ENCODE assay signal across 22 cellular contexts in the genomic region with DNA sequence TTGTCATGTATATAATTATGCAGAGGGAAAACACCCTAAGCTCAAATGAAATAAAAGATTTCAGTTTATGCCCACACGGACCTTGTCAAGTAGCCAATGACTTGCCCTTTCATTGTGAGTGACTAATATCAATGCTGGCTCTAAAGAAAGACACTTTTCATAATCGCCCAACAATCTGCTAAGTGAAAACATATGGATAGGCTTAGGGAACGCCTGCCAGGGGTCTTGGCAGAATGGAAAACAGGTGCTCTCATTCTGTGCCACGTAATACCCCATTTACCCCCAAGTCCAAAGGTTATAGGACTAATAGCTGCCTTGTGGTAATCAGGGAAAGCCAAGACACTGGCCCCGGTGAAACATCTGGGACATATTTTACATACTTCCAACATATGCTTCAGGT.
A peak's percentile ranks its signal among the peaks of the same experiment; 100 is the strongest.
DNase-seq lines count a peak whose midpoint lies in the region; ATAC-seq, FAIRE-seq and TF ChIP-seq lines count a peak whose summit lies in the region.
"Had no signal": no experiment of that assay in that cellular context is flagged by ENCODE, and none has a peak within 500 bp of the region (broad histone marks: within the 10 kb centered on the region; RNA-seq: fewer than 3 reads in every experiment).

No MANE protein-coding gene starts in this region.

- no peak overlapping the region for H3K27ac Mint-ChIP-seq in astrocyte (ENCODE audit: unreplicated experiment)
- H3K27ac Mint-ChIP-seq: immature natural killer cell had no signal

- 50 to 53% methylated on average over 5 of the region's 5 CpGs for WGBS in body of pancreas, 2 donors

- no peak for ATAC-seq in body of pancreas
- no peak for ATAC-seq in GM21528 (IDR thresholded peaks at IDR 0.05; ENCODE audit: low FRiP score, unreplicated experiment)
- ATAC-seq: esophagus mucosa, heart right ventricle had no signal

- no peak overlapping the region for H3K27ac ChIP-seq in astrocyte (ENCODE audit: low read depth, low read length)
- no peak overlapping the region for H3K27ac ChIP-seq in osteoblast (ENCODE audit: low read depth, low read length)
- no peak overlapping the region for H3K27ac ChIP-seq in body of pancreas
- H3K27ac ChIP-seq: adrenal gland, C4-2B, heart right ventricle, neutrophil, spleen, vagina had no signal

- H2AFZ ChIP-seq in astrocyte (ENCODE audit: low read depth, low read length): no peak overlapping the region
- no peak overlapping the region for H2AFZ ChIP-seq in osteoblast (ENCODE audit: low read length)

- no peak for FAIRE-seq in astrocyte (lab: Jason Lieb, UNC)
- FAIRE-seq: RCC 7860 had no signal

- TF ChIP-seq POLR2A in body of pancreas (IDR thresholded peaks at IDR 0.05): no peak

- intact Hi-C loops in body of pancreas (cut with DNase I): no loop called here

- DNase-seq in NCI-H2171 treated with DMSO at 0.1 percent for 48 hours (lab: John Stamatoyannopoulos, UW): peak; percentile 15
- DNase-seq in NCI-H2171 (lab: John Stamatoyannopoulos, UW): no peak
- peak; percentile 32 for DNase-seq in NCI-H146 treated with DMSO at 0.1 percent for 48 hours (lab: John Stamatoyannopoulos, UW; ENCODE audit: unreplicated experiment)
- DNase-seq in astrocyte (ENCODE audit: low read depth): peak; percentile 43
- no peak for DNase-seq in osteoblast (ENCODE audit: insufficient read length, low spot score, missing footprints)
- no peak for DNase-seq in body of pancreas
- DNase-seq in AG08396 (ENCODE audit: low spot score): no peak
- DNase-seq: activated CD4-positive, alpha-beta T cell treated with anti-CD3 and anti-CD28 coated beads for 4 hours; adrenal gland; heart right ventricle; immature natural killer cell; KG1; NCI-H1105; NK-92 treated with Interleukin-12 subunit alpha and Interleukin-12 subunit beta, amount 100 ng/mL, for 24 hours; spleen; stimulated activated CD4-positive, alpha-beta T cell treated with anti-CD3 and anti-CD28 coated beads, Interleukin-4, amount 100 ng/mL, for 4 hours had no signal

- no peak for TF ChIP-seq CTCF in astrocyte (IDR thresholded peaks at IDR 0.05; ENCODE audit: insufficient read depth, low read depth, low read length)
- TF ChIP-seq CTCF in osteoblast (IDR thresholded peaks at IDR 0.05; ENCODE audit: extremely low read depth, low read depth, low read length): no peak
- TF ChIP-seq CTCF in body of pancreas (IDR thresholded peaks at IDR 0.05): no peak

- no peak overlapping the region for H3K9ac ChIP-seq in astrocyte (ENCODE audit: low read length)

- H3K9me3 Mint-ChIP-seq in astrocyte (ENCODE audit: unreplicated experiment): peaks cover 2% of the 10 kb centered on the region
- H3K9me3 Mint-ChIP-seq: immature natural killer cell had no signal

- H3K4me1 Mint-ChIP-seq in astrocyte (ENCODE audit: low read depth, unreplicated experiment): peaks cover 2% of the 10 kb centered on the region
- H3K4me1 Mint-ChIP-seq: immature natural killer cell had no signal

- peak overlapping the region; percentile 37 for H3K4me2 ChIP-seq in astrocyte (ENCODE audit: low read length)
- peak overlapping the region; percentile 14 for H3K4me2 ChIP-seq in osteoblast (ENCODE audit: insufficient read depth, low read length)

- peaks cover 5% of the 10 kb centered on the region for H3K4me1 ChIP-seq in astrocyte (ENCODE audit: insufficient read depth, low read length)
- no peaks in the 10 kb centered on the region for H3K4me1 ChIP-seq in osteoblast (ENCODE audit: insufficient read depth, low read length)
- H3K4me1 ChIP-seq in body of pancreas: no peaks in the 10 kb centered on the region
- H3K4me1 ChIP-seq: adrenal gland, heart right ventricle, spleen had no signal

- H4K20me1 ChIP-seq in astrocyte (ENCODE audit: insufficient read depth, low read length) (no peaks in the 10 kb centered on the region), osteoblast (ENCODE audit: insufficient read depth, low read length) (no peaks in the 10 kb centered on the region)

- H3K36me3 Mint-ChIP-seq in astrocyte (ENCODE audit: low read depth, unreplicated experiment): peaks cover 11% of the 10 kb centered on the region
- H3K36me3 Mint-ChIP-seq: immature natural killer cell had no signal

- H3K79me2 ChIP-seq in astrocyte (ENCODE audit: insufficient read depth, low read length): no peaks in the 10 kb centered on the region
- H3K79me2 ChIP-seq in osteoblast (ENCODE audit: insufficient read depth, low read length): no peaks in the 10 kb centered on the region

- H3K36me3 ChIP-seq in astrocyte (ENCODE audit: insufficient read depth, low read length) (no peaks in the 10 kb centered on the region), osteoblast (ENCODE audit: insufficient read depth, low read length) (no peaks in the 10 kb centered on the region), body of pancreas (replicated peaks in 1 of 2; ENCODE audit: insufficient read depth in 1 of 2, low read depth in 2 of 2) (no peaks in the 10 kb centered on the region)
- H3K36me3 ChIP-seq: adrenal gland, vagina had no signal

- H3K9me3 ChIP-seq in astrocyte (ENCODE audit: insufficient read depth, low read depth, low read length): no peaks in the 10 kb centered on the region
- no peaks in the 10 kb centered on the region for H3K9me3 ChIP-seq in osteoblast (ENCODE audit: low read depth, low read length)
- H3K9me3 ChIP-seq in body of pancreas: no peaks in the 10 kb centered on the region
- H3K9me3 ChIP-seq: adrenal gland, heart right ventricle, neutrophil, spleen, vagina had no signal

- H3K27me3 Mint-ChIP-seq in astrocyte (ENCODE audit: low read depth, unreplicated experiment): no peaks in the 10 kb centered on the region

- no peaks in the 10 kb centered on the region for H3K27me3 ChIP-seq in astrocyte (ENCODE audit: insufficient read depth, low read length)
- H3K27me3 ChIP-seq in osteoblast (ENCODE audit: insufficient read depth, low read length): peaks cover 5% of the 10 kb centered on the region
- no peaks in the 10 kb centered on the region for H3K27me3 ChIP-seq in body of pancreas
- H3K27me3 ChIP-seq: neutrophil, spleen, vagina had no signal

- no peak overlapping the region for H3K4me3 Mint-ChIP-seq in astrocyte (ENCODE audit: unreplicated experiment)
- H3K4me3 Mint-ChIP-seq: immature natural killer cell had no signal

- H3K4me3 ChIP-seq in astrocyte (ENCODE audit: insufficient read depth, low read depth, low read length) (no peak overlapping the region), osteoblast (ENCODE audit: insufficient read depth, low read length) (no peak overlapping the region), body of pancreas (no peak overlapping the region)
- H3K4me3 ChIP-seq: adrenal gland, heart right ventricle, spleen, vagina had no signal

Comparison
In these comparisons a context has a peak if more than half of its experiments do, and no peak if none do; other contexts are left out.
1. DNase-seq: peak in NCI-H2171 treated with DMSO at 0.1 percent for 48 hours (single experiment), NCI-H146 treated with DMSO at 0.1 percent for 48 hours (single experiment) and astrocyte (single experiment); none in NCI-H2171 (single experiment), osteoblast (single experiment), body of pancreas (0 of 4) and AG08396 (single experiment).